ENCODE assay signal across 9 cellular contexts in the genomic region with DNA sequence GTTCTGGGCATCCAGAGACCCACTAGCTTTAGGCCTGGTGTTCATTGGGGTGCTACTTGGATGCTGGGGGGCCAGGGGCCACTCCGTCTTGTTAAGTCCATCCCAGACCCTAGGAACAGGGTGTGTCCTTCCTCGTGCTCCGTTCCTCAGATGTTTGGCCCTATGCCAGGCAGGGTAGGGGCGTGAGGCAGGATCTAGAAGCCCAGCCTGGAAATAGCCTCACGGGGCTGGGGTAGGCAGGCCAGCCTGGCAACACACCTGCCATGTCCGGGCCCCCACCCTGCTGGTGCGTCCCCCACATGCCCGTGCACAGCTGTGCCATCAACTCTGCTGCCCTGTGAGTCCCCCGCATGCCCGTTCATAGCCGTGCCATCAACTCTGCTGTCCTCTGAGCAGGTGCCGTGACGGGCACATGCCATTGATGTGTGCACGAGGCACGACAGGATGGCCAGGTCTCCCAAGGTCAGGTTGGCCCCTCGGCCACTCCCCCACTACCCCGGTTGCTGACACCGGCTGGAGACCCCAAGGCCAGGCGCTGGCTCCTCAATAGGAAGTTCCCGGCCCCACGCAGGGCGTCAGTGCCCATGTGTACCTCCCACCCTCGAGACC. TPM values are rescaled to one million over a fixed set of nuclear protein-coding genes. Genes with fewer than 3 reads are reported as not detected.
A peak's percentile ranks its signal among the peaks of the same experiment; 100 is the strongest.
DNase-seq lines count a peak whose midpoint lies in the region; ATAC-seq and TF ChIP-seq lines count a peak whose summit lies in the region.
"Had no signal": no experiment of that assay in that cellular context is flagged by ENCODE, and none has a peak within 500 bp of the region (broad histone marks: within the 10 kb centered on the region; RNA-seq: fewer than 3 reads in every experiment).

No MANE protein-coding gene starts in this region.

- no peak for TF ChIP-seq CTCF in vagina (IDR thresholded peaks at IDR 0.05)
- no peak for TF ChIP-seq CTCF in OCI-LY7 (conservative IDR thresholded peaks at IDR 0.05; ENCODE audit: low read length)

- no peak overlapping the region for H2AFZ ChIP-seq in OCI-LY7 (ENCODE audit: low read length)

- CTCF ChIA-PET in OCI-LY7 (lab: Charles Lee; ENCODE audit: unreplicated experiment), result no interaction called here

- no TSS peak for BruUV-seq in OCI-LY7 (replicated peaks; lab: Mats Ljungman, UMichigan)

- peaks cover 12% of the 10 kb centered on the region for H3K4me1 Mint-ChIP-seq in central memory CD8-positive, alpha-beta T cell

- H3K36me3 Mint-ChIP-seq in central memory CD8-positive, alpha-beta T cell (ENCODE audit: insufficient read depth), result peaks cover 19% of the 10 kb centered on the region

- H3K27ac ChIP-seq in vagina (peak overlapping the region; percentile 79), OCI-LY7 (ENCODE audit: low read depth, low read length, poor library complexity, severe bottlenecking) (no peak overlapping the region)

- no peaks in the 10 kb centered on the region for H3K27me3 Mint-ChIP-seq in central memory CD8-positive, alpha-beta T cell

- peaks cover 0 to 26% of the 10 kb centered on the region in 2 donors for H3K36me3 ChIP-seq in vagina
- H3K36me3 ChIP-seq in OCI-LY7 (ENCODE audit: insufficient read depth, low read length), result peaks cover 76% of the 10 kb centered on the region

- no peak overlapping the region for H3K4me3 Mint-ChIP-seq in central memory CD8-positive, alpha-beta T cell

- ATAC-seq in Right ventricle myocardium inferior (peak; percentile 15), HG02610 (IDR thresholded peaks at IDR 0.05; ENCODE audit: unreplicated experiment) (no peak), HG03280 (IDR thresholded peaks at IDR 0.05; ENCODE audit: unreplicated experiment) (no peak)
- no peak for ATAC-seq in central memory CD8-positive, alpha-beta T cell (replicated peaks; ENCODE audit: extremely low read depth, poor library complexity, severe bottlenecking)

- H3K9me3 ChIP-seq in vagina (no peaks in the 10 kb centered on the region), OCI-LY7 (ENCODE audit: low read length) (no peaks in the 10 kb centered on the region)

- POLR2A ChIA-PET in OCI-LY7 (lab: Charles Lee), result no interaction called here

- DNase-seq in Right ventricle myocardium inferior (ENCODE audit: missing footprints) (peak; percentile 48), cardiac septum (ENCODE audit: low spot score) (no peak), midbrain (lab: John Stamatoyannopoulos, UW) (peak; percentile 26), vagina (ENCODE audit: extremely low spot score in 2 of 2) (no peak), OCI-LY7 (ENCODE audit: low spot score) (no peak)
- DNase-seq in central memory CD8-positive, alpha-beta T cell (ENCODE audit: low spot score in 2 of 2), result no peak
- DNase-seq: stimulated activated CD4-positive, alpha-beta T cell treated with anti-CD3 and anti-CD28 coated beads, Interleukin-2, amount 100 ng/mL, for 24 hours had no signal

- intact Hi-C loops in Right ventricle myocardium inferior (cut with DNase I), result no loop called here
- intact Hi-C loops in cardiac septum (cut with DNase I), result no loop called here
- intact Hi-C loops in vagina (cut with DNase I), result no loop called here
- intact Hi-C loops in OCI-LY7 (cut with micrococcal nuclease; ENCODE audit: unreplicated experiment), result no loop called here

- H3K4me1 ChIP-seq in vagina (peaks cover 49% of the 10 kb centered on the region), OCI-LY7 (ENCODE audit: insufficient read depth, low read length, poor library complexity, severe bottlenecking) (peaks cover 12% of the 10 kb centered on the region)

- no peaks in the 10 kb centered on the region for H3K79me2 ChIP-seq in OCI-LY7 (ENCODE audit: insufficient read depth, low read depth, low read length)

- H3K4me2 ChIP-seq in OCI-LY7 (ENCODE audit: low read length), result no peak overlapping the region

- TF ChIP-seq POLR2A in vagina (IDR thresholded peaks at IDR 0.05), result no peak

- no peaks in the 10 kb centered on the region for H4K20me1 ChIP-seq in OCI-LY7 (ENCODE audit: insufficient read depth, low read length)

- H3K27me3 ChIP-seq in vagina, result no peaks in the 10 kb centered on the region

- no peak overlapping the region for H3K4me3 ChIP-seq in vagina
- H3K4me3 ChIP-seq in OCI-LY7 (ENCODE audit: low read depth, low read length, poor library complexity, severe bottlenecking), result no peak overlapping the region

- H3K27ac Mint-ChIP-seq in central memory CD8-positive, alpha-beta T cell (ENCODE audit: low read depth), result peak overlapping the region; percentile 41

- no peaks in the 10 kb centered on the region for H3K9me2 ChIP-seq in OCI-LY7 (ENCODE audit: insufficient read depth, low read length)

- no peaks in the 10 kb centered on the region for H3K9me3 Mint-ChIP-seq in central memory CD8-positive, alpha-beta T cell

RNA-seq across cellular contexts. Expression of a gene that starts 36.8 kb away (rescaled TPM):
- 1.4 TPM for total RNA-seq in Right ventricle myocardium inferior
- 0.38 TPM for total RNA-seq in cardiac septum
- 0.25 TPM for total RNA-seq in vagina
- 74.3 and 80.9 TPM in 2 replicates for total RNA-seq in OCI-LY7 (2014; rRNA removed; shearing (Covaris generic))
- 140 and 142 TPM in 2 replicates for total RNA-seq in OCI-LY7 (2022)

RNA-seq across cellular contexts. Expression of a gene that starts 38.8 kb away (rescaled TPM):
- 28.9 TPM for total RNA-seq in Right ventricle myocardium inferior
- total RNA-seq in cardiac septum, result 56.4 TPM
- total RNA-seq in vagina, result 80.8 TPM
- total RNA-seq in OCI-LY7 (2014; rRNA removed; shearing (Covaris generic)), result 30.9 and 32.4 TPM in 2 replicates
- total RNA-seq in OCI-LY7 (2022), result 56.2 and 66.6 TPM in 2 replicates

Comparison
In these comparisons a context has a peak if more than half of its experiments do, and no peak if none do; other contexts are left out.
1. DNase-seq: peak in Right ventricle myocardium inferior (single experiment) and midbrain (single experiment); none in cardiac septum (single experiment), central memory CD8-positive, alpha-beta T cell (0 of 2), vagina (0 of 2) and OCI-LY7 (single experiment).
2. RNA of a gene that starts 36.8 kb away (total RNA-seq): 74.3 to 142 TPM in OCI-LY7; 1.4 TPM in Right ventricle myocardium inferior (single experiment), 0.38 TPM in cardiac septum (single experiment) and 0.25 TPM in vagina (single experiment); every median in the first group is over 10 times any median in the second.